In the genomic region with DNA sequence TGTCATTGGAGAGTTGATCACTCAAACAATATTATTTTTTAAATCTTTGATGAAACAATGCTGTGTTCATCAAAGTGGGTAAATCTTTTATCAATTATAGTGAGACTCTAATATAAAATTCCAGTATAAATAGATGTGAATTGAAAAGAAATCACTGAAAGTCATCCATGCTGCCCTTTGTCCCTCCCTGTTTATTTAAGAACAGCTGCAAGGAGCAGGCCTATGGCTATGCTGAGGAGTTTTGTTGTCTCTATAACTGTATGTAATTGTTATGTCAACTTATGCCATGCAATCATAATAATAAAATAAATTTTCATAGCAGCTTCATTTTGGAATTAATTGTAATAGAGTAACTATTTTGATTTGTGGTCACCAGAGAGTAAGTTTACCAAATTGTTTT, we compare ENCODE assay signal across 27 cellular contexts.
"Had no signal": no experiment of that assay in that cellular context is flagged by ENCODE, and none has a peak within 500 bp of the region (broad histone marks: within the 10 kb centered on the region; RNA-seq: fewer than 3 reads in every experiment).

No MANE protein-coding gene starts in this region.

- H3K4me3 ChIP-seq: MG63, PC-9, SJSA1 had no signal

- H3K27me3 ChIP-seq: MG63, SJSA1 had no signal

- H3K4me1 ChIP-seq: SJSA1 had no signal

- H3K36me3 ChIP-seq: MG63, SJSA1 had no signal

- H3K9me3 ChIP-seq: MG63, SJSA1, SK-N-SH had no signal

- H3K27ac ChIP-seq: PC-9, RWPE1, SJSA1 had no signal

- DNase-seq: KG1, MG63, NCI-H1048, NCI-H1092 treated with DMSO at 0.1 percent for 48 hours, NCI-H1105 treated with DMSO at 0.1 percent for 48 hours, NCI-H1436, NCI-H146, NCI-H1694, NCI-H187, NCI-H2029 treated with DMSO at 0.1 percent for 48 hours, NCI-H2081 treated with DMSO at 0.1 percent for 48 hours, NCI-H2107, NCI-H2171, NCI-H226, NCI-H446 treated with DMSO at 0.1 percent for 48 hours, NCI-H510A, NCI-H524, NCI-H526, NCI-H69, NCI-H748 treated with DMSO at 0.1 percent for 48 hours, PC-9, SIG-M5, SK-N-SH, SW 1271, T-helper 1 cell had no signal
